ENCODE assay signal across 23 cellular contexts in genomic region chr6:32742374-32742773, GRCh38. TPM values are rescaled to one million over a fixed set of nuclear protein-coding genes. Genes with fewer than 3 reads are reported as not detected.
"Had no signal": no experiment of that assay in that cellular context is flagged by ENCODE, and none has a peak within 500 bp of the region (broad histone marks: within the 10 kb centered on the region; RNA-seq: fewer than 3 reads in every experiment).

No MANE protein-coding gene starts in this region.

- DNase-seq: dermis blood vessel endothelial cell; endodermal cell; erythroblast; foreskin melanocyte; heart left ventricle; hippocampal formation; left colon; left ventricle myocardium superior; mesendoderm; naive B cell; occipital lobe; pancreas; right cardiac atrium; small intestine; stimulated activated CD4-positive, alpha-beta T cell treated with anti-CD3 and anti-CD28 coated beads, Interleukin-12 subunit alpha, Interleukin-12 subunit beta, amount 100 ng/mL, for 4 hours; stimulated activated naive CD4-positive, alpha-beta T cell treated with Interleukin-2 at 50 U/mL for 16 hours; trophoblast cell had no signal

- ATAC-seq: heart left ventricle, left colon, left ventricle myocardium superior, pancreas, right cardiac atrium had no signal

- H3K4me1 ChIP-seq: heart left ventricle, pancreas had no signal

- H3K36me3 ChIP-seq: heart left ventricle, pancreas had no signal

- H3K4me1 Mint-ChIP-seq: endodermal cell, naive B cell, nephron had no signal

- H3K4me3 Mint-ChIP-seq: endodermal cell, nephron had no signal

- H3K27ac Mint-ChIP-seq: endodermal cell, nephron, progenitor cell of endocrine pancreas had no signal

- H3K36me3 Mint-ChIP-seq: naive B cell had no signal

- H3K9me3 Mint-ChIP-seq: endodermal cell, naive B cell, nephron had no signal

- H3K4me3 ChIP-seq: heart left ventricle, lung, pancreas had no signal

- H3K27ac ChIP-seq: heart left ventricle, pancreas had no signal

- H3K27me3 ChIP-seq: pancreas had no signal

- H3K9me3 ChIP-seq: heart left ventricle, pancreas had no signal

- FAIRE-seq: endothelial cell of umbilical vein, pancreas, small intestine had no signal

RNA-seq across cellular contexts. Expression of gene HLA-DQA2, which starts 1.2 kb away (rescaled TPM):
- total RNA-seq: dermis blood vessel endothelial cell, endodermal cell, endothelial cell of umbilical vein, kidney epithelial cell had no signal
- polyA plus RNA-seq: endothelial cell of umbilical vein, heart left ventricle, right cardiac atrium, urinary bladder had no signal

RNA-seq across cellular contexts. Expression of gene HLA-DQB2, which starts 21.0 kb away (rescaled TPM):
- total RNA-seq: dermis blood vessel endothelial cell, endodermal cell, endothelial cell of umbilical vein, kidney epithelial cell, occipital lobe, progenitor cell of endocrine pancreas had no signal
- polyA plus RNA-seq: endothelial cell of umbilical vein, heart left ventricle, pancreas, right cardiac atrium had no signal
